Comparison of ENCODE assay signal across 11 cellular contexts in the genomic region with DNA sequence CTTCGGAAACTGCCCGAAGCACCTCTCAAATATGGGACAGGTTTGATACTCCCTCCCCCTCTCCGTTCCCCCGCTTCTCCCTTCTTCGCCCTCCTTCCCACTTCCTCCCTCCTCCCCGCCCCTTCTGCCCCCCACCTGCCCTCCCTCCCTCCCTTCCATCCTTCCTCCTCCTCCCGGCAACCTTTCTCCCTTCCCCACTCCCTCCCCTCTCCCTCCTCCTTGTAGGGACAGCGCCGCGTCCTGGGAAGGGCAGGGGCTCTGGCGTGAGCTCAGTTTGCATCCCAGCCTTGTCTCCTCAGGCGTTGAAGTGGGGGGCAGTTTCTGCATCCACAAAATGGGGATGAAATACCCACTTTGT. TPM values are rescaled to one million over a fixed set of nuclear protein-coding genes. Genes with fewer than 3 reads are reported as not detected.
DNase-seq lines count a peak whose midpoint lies in the region; ATAC-seq and TF ChIP-seq lines count a peak whose summit lies in the region.
"Had no signal": no experiment of that assay in that cellular context is flagged by ENCODE, and none has a peak within 500 bp of the region (broad histone marks: within the 10 kb centered on the region; RNA-seq: fewer than 3 reads in every experiment).

No MANE protein-coding gene starts in this region.

- TF ChIP-seq CTCF in CD4-positive, alpha-beta T cell (IDR thresholded peaks at IDR 0.05), result no peak
- TF ChIP-seq CTCF in astrocyte of the spinal cord (IDR thresholded peaks at IDR 0.05; ENCODE audit: low read depth, low read length), result no peak

- no peaks in the 10 kb centered on the region for H3K9me3 Mint-ChIP-seq in CD4-positive, alpha-beta T cell
- H3K9me3 Mint-ChIP-seq: naive thymus-derived CD4-positive, alpha-beta T cell had no signal

- H3K36me3 ChIP-seq in H7 (replicated peaks; ENCODE audit: control insufficient read depth, insufficient read depth, low read length) (no peaks in the 10 kb centered on the region), mesodermal cell (ENCODE audit: control insufficient read depth, insufficient read depth, low read length) (no peaks in the 10 kb centered on the region)

- no peak overlapping the region for H3K27ac ChIP-seq in CD4-positive, alpha-beta T cell (ENCODE audit: low read depth, low read length)
- H3K27ac ChIP-seq in mesodermal cell (ENCODE audit: low read depth, low read length, severe bottlenecking), result no peak overlapping the region

- in situ Hi-C loops in astrocyte of the spinal cord (cut with HindIII; ENCODE audit: low sequenced_read_pairs), result no loop called here

- WGBS in mesodermal cell (ENCODE audit: insufficient coverage in 2 of 2), 2 experiments, result 0 to 7% methylated on average over 4 to 5 of the region's 12 CpGs

- no peaks in the 10 kb centered on the region for H3K4me1 ChIP-seq in mesodermal cell (ENCODE audit: control insufficient read depth, insufficient read depth, low read length, poor library complexity, severe bottlenecking)

- H3K36me3 Mint-ChIP-seq in CD4-positive, alpha-beta T cell (ENCODE audit: low read depth), result no peaks in the 10 kb centered on the region
- H3K36me3 Mint-ChIP-seq: naive thymus-derived CD4-positive, alpha-beta T cell had no signal

- POLR2A ChIA-PET in CD4-positive, alpha-beta T cell (lab: Charles Lee), result interaction anchor here (1.1 kb wide), 1 partner anchor 347 kb away, joined by 5 read pairs; a partner anchor contains a TSS

- no peak overlapping the region for H3K27ac Mint-ChIP-seq in CD4-positive, alpha-beta T cell

- CTCF ChIA-PET in CD4-positive, alpha-beta T cell (lab: Charles Lee), result interaction anchor here (0.7 to 3.0 kb wide), 5 partner anchors 160 to 347 kb away, joined by 3 to 12 read pairs (median 3); a partner anchor contains a TSS

- no peaks in the 10 kb centered on the region for H3K9me3 ChIP-seq in CD4-positive, alpha-beta T cell (ENCODE audit: control insufficient read depth, low read length)
- H3K9me3 ChIP-seq in mesodermal cell (ENCODE audit: control insufficient read depth, low read length), result no peaks in the 10 kb centered on the region

- no peak for ATAC-seq in CD4-positive, alpha-beta T cell (ENCODE audit: poor library complexity)
- no peak for ATAC-seq in HG02870 (IDR thresholded peaks at IDR 0.05; ENCODE audit: unreplicated experiment)
- no peak for ATAC-seq in GM18519 (IDR thresholded peaks at IDR 0.05; ENCODE audit: low FRiP score, unreplicated experiment)
- no peak for ATAC-seq in GM18868 (IDR thresholded peaks at IDR 0.05; ENCODE audit: unreplicated experiment)

- no peak for DNase-seq in CD4-positive, alpha-beta T cell
- DNase-seq in H7 (peak; percentile 86), astrocyte of the spinal cord (ENCODE audit: low read depth, low spot score) (no peak)
- DNase-seq: activated CD4-positive, alpha-beta T cell treated with anti-CD3 and anti-CD28 coated beads, Interleukin-2, amount 50 U/mL, for 1 hour; naive thymus-derived CD4-positive, alpha-beta T cell had no signal

- H3K27me3 ChIP-seq in CD4-positive, alpha-beta T cell (ENCODE audit: control insufficient read depth, insufficient read depth, low read length), result no peaks in the 10 kb centered on the region
- H3K27me3 ChIP-seq in H7 (ENCODE audit: control insufficient read depth, insufficient read depth, low read length), result peaks cover 4% of the 10 kb centered on the region

- intact Hi-C loops in CD4-positive, alpha-beta T cell (cut with DNase I, micrococcal nuclease), result loop anchor here (5.0 kb wide), 2 partner anchors 161 to 616 kb away; no protein-coding TSS in a partner anchor

- peaks cover 15% of the 10 kb centered on the region for H3K4me1 Mint-ChIP-seq in CD4-positive, alpha-beta T cell (ENCODE audit: low read depth)

- no peaks in the 10 kb centered on the region for H3K27me3 Mint-ChIP-seq in CD4-positive, alpha-beta T cell

- H3K4me3 Mint-ChIP-seq in CD4-positive, alpha-beta T cell, result peak overlapping the region; percentile 38

- H3K4me3 ChIP-seq in H7 (ENCODE audit: insufficient read depth, low read depth, low read length) (peak overlapping the region; percentile 73), astrocyte of the spinal cord (ENCODE audit: low read depth, low read length) (peak overlapping the region; percentile 46), mesodermal cell (ENCODE audit: extremely low read depth, insufficient read depth, low read length, poor library complexity, severe bottlenecking) (peak overlapping the region; percentile 37)

RNA-seq across cellular contexts. Expression of a gene that starts 6.1 kb away (rescaled TPM):
- total RNA-seq in CD4-positive, alpha-beta T cell, result under 1 TPM; 0.34 to 0.38 TPM
- total RNA-seq in H7 (2014; rRNA removed; shearing (Covaris generic)), result 0.48 and 0.69 TPM in 2 replicates
- 0.70 TPM for polyA plus RNA-seq in mesodermal cell (2013, experiment 1 of 2)
- 0.46 TPM for polyA plus RNA-seq in mesodermal cell (2013, experiment 2 of 2)
- total RNA-seq: bronchial epithelial cell, fibroblast of villous mesenchyme had no signal
